ENCODE assay signal across 1 cellular context in genomic region chr10:75399461-75400162, GRCh38.
TF ChIP-seq lines count a peak whose summit lies in the region.

No MANE protein-coding gene starts in this region.

TF ChIP-seq in HepG2, 621 proteins besides CTCF, POLR2A, EP300 and RAD21 (continued from another document and continues in another):
- TF ChIP-seq GPBP1L1 (CRISPR knock-in tag; IDR thresholded peaks at IDR 0.05) (no peak), CSRNP2 (CRISPR knock-in tag; conservative IDR thresholded peaks at IDR 0.05; ENCODE audit: low read depth) (0 out of 2 replicates have a peak, but pooled peaks have one; percentile 37), KLF12 (CRISPR knock-in tag; IDR thresholded peaks at IDR 0.05; ENCODE audit: borderline replicate concordance) (0 out of 2 replicates have a peak, but pooled peaks have one; percentile 41), HOXD1 (CRISPR knock-in tag; IDR thresholded peaks at IDR 0.05) (0 out of 2 replicates have a peak, but pooled peaks have one; percentile 38), PHF21A (CRISPR knock-in tag; IDR thresholded peaks at IDR 0.05) (no peak), SMC3 (IDR thresholded peaks at IDR 0.05; ENCODE audit: low read length) (no peak), HNRNPLL (IDR thresholded peaks at IDR 0.05; ENCODE audit: low read depth, low read length, poor library complexity, severe bottlenecking) (no peak), ZNF30 (CRISPR knock-in tag; IDR thresholded peaks at IDR 0.05) (no peak), JDP2 (CRISPR knock-in tag; IDR thresholded peaks at IDR 0.05; ENCODE audit: borderline replicate concordance) (no peak; the same call in 1 of the 2 replicates), ZNF512 (CRISPR knock-in tag; IDR thresholded peaks at IDR 0.05) (0 out of 2 replicates have a peak, but pooled peaks have one; percentile 36), ZNF234 (CRISPR knock-in tag; conservative IDR thresholded peaks at IDR 0.05) (no peak; the same call in 1 of the 2 replicates), AGO1 (IDR thresholded peaks at IDR 0.05; ENCODE audit: low read depth, low read length, poor library complexity, severe bottlenecking) (no peak), ZFP1 (CRISPR knock-in tag; IDR thresholded peaks at IDR 0.05) (no peak), ZNF646 (CRISPR knock-in tag; IDR thresholded peaks at IDR 0.05) (no peak), JUND (CRISPR knock-in tag; IDR thresholded peaks at IDR 0.05) (no peak), HMGXB4 (CRISPR knock-in tag; IDR thresholded peaks at IDR 0.05; ENCODE audit: borderline replicate concordance in 1 of 2, low read depth in 1 of 2) (peak in 1 of 2 experiments; percentile 42; a peak in 1 of 4 replicates), ZNF414 (CRISPR knock-in tag; IDR thresholded peaks at IDR 0.05) (no peak), SRF (IDR thresholded peaks at IDR 0.05; ENCODE audit: low read depth, low read length) (no peak), ATF2 (CRISPR knock-in tag; IDR thresholded peaks at IDR 0.05) (no peak), ZBTB49 (CRISPR knock-in tag; IDR thresholded peaks at IDR 0.05; ENCODE audit: borderline replicate concordance) (no peak), ZSCAN21 (CRISPR knock-in tag; IDR thresholded peaks at IDR 0.05; ENCODE audit: borderline replicate concordance) (no peak; the same call in 1 of the 2 replicates), ZNF275 (CRISPR knock-in tag; IDR thresholded peaks at IDR 0.05; ENCODE audit: borderline replicate concordance) (no peak), ATF7-NPFF (CRISPR knock-in tag; IDR thresholded peaks at IDR 0.05; ENCODE audit: low read depth) (no peak; the same call in 1 of the 2 replicates), NFRKB (IDR thresholded peaks at IDR 0.05) (no peak), SCMH1 (CRISPR knock-in tag; IDR thresholded peaks at IDR 0.05; ENCODE audit: borderline replicate concordance) (no peak), ERF (CRISPR knock-in tag; IDR thresholded peaks at IDR 0.05) (no peak), THAP9 (CRISPR knock-in tag; IDR thresholded peaks at IDR 0.05; ENCODE audit: borderline replicate concordance) (no peak), ZNF883 (CRISPR knock-in tag; IDR thresholded peaks at IDR 0.05; ENCODE audit: not compliant biosample characterization) (no peak), KLF13 (CRISPR knock-in tag; IDR thresholded peaks at IDR 0.05) (no peak), HOXA5 (CRISPR knock-in tag; IDR thresholded peaks at IDR 0.05) (0 out of 2 replicates have a peak, but pooled peaks have one; percentile 41), PRMT3 (CRISPR knock-in tag; IDR thresholded peaks at IDR 0.05; ENCODE audit: borderline replicate concordance, low read depth) (no peak), FOXA1 (IDR thresholded peaks at IDR 0.05) (no peak), FOXA1 (CRISPR knock-in tag; IDR thresholded peaks at IDR 0.05) (no peak)
